Comparison of ENCODE assay signal across 26 cellular contexts in genomic region chr10:76052798-76053473, GRCh38.
"Had no signal": no experiment of that assay in that cellular context is flagged by ENCODE, and none has a peak within 500 bp of the region (broad histone marks: within the 10 kb centered on the region; RNA-seq: fewer than 3 reads in every experiment).

No MANE protein-coding gene starts in this region.

- FAIRE-seq: astrocyte, TTC549 had no signal

- H3K4me3 ChIP-seq: SK-N-MC had no signal

- DNase-seq: activated CD4-positive, alpha-beta memory T cell treated with anti-CD3 and anti-CD28 coated beads for 36 hours; activated CD4-positive, alpha-beta T cell treated with anti-CD3 and anti-CD28 coated beads, Interleukin-2, amount 10 ng/mL, durations not matched to agents 7 days and 5 days; activated CD4-positive, CD25-positive, alpha-beta regulatory T cell; activated CD8-positive, alpha-beta memory T cell treated with anti-CD3 and anti-CD28 coated beads for 24 hours; activated gamma-delta T cell; activated naive CD4-positive, alpha-beta T cell treated with anti-CD3 and anti-CD28 coated beads for 36 hours; activated T-cell treated with anti-CD3 and anti-CD28 coated beads, Interleukin-2, amount 50 U/mL, for 4 hours; amygdala; Kasumi-1; NCI-H1105 treated with DMSO at 0.1 percent for 48 hours; NCI-H146; NCI-H187 treated with DMSO at 0.1 percent for 48 hours; NCI-H2171 treated with DMSO at 0.1 percent for 48 hours; NCI-H226; NCI-H526; NCI-H774; OCI-M1; RPMI8226; T-cell; T-helper 2 cell; T1000 had no signal

- H3K27ac ChIP-seq: SK-N-MC had no signal

- ATAC-seq: activated T-cell treated with anti-CD3 and anti-CD28 coated beads, Interleukin-2, amount 50 U/mL, for 4 hours; Panc1; Right ventricle myocardium inferior; T-cell had no signal
